Comparison of ENCODE assay signal across 3 cellular contexts in the genomic region with DNA sequence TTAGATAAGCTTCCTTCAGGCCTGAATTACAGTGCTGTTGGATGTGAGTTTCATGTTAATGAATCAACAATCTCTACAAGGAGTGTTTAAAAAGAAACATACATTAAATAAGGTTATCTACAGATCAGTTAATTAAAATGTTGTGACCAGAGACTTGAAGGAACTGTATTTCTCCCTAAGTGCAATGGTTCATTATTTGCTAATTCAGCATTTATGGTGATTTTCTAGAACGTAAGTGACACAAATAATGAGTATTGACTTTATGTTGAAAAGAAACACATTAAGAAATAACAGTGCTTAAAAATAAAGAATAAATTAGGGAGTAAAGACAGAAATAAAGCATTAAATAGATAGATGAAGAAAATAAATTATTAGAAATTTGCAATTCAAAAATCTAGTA.
TF ChIP-seq lines count a peak whose summit lies in the region.

No MANE protein-coding gene starts in this region.

TF ChIP-seq in HepG2, 621 proteins besides CTCF, POLR2A, EP300 and RAD21:
- peak; percentile 91 for TF ChIP-seq MAFF (IDR thresholded peaks at IDR 0.05; ENCODE audit: low read depth, low read length)
- TF ChIP-seq ZNF543 (CRISPR knock-in tag; IDR thresholded peaks at IDR 0.05): no peak
- TF ChIP-seq MAFK (conservative IDR thresholded peaks at IDR 0.05 in 1 of 2, IDR thresholded peaks at IDR 0.05 in 1 of 2; ENCODE audit: low read length in 2 of 2): peak; percentile 88 to 94

TF ChIP-seq in IMR-90, 13 proteins besides CTCF, POLR2A, EP300 and RAD21:
- TF ChIP-seq NFE2L2 (IDR thresholded peaks at IDR 0.05; ENCODE audit: low read depth, low read length): no peak
- TF ChIP-seq CEBPB (IDR thresholded peaks at IDR 0.05; ENCODE audit: low read depth, low read length): no peak
- TF ChIP-seq MAZ (IDR thresholded peaks at IDR 0.05; ENCODE audit: borderline replicate concordance, low read depth, low read length): no peak
- peak; percentile 95 for TF ChIP-seq MAFK (IDR thresholded peaks at IDR 0.05; ENCODE audit: low read depth, low read length)
- TF ChIP-seq SMC3 (IDR thresholded peaks at IDR 0.05; ENCODE audit: low read depth, low read length): no peak
- TF ChIP-seq MXI1 (IDR thresholded peaks at IDR 0.05; ENCODE audit: borderline replicate concordance, low read depth, low read length): no peak
- TF ChIP-seq BHLHE40 (IDR thresholded peaks at IDR 0.05; ENCODE audit: low read depth, low read length): no peak

TF ChIP-seq in H1, 55 proteins besides CTCF, POLR2A, EP300 and RAD21:
- TF ChIP-seq SP1 (IDR thresholded peaks at IDR 0.05; ENCODE audit: low read depth, low read length) (no peak), CBX8 (IDR thresholded peaks at IDR 0.05; ENCODE audit: borderline replicate concordance, low read depth, low read length) (no peak), EGR1 (IDR thresholded peaks at IDR 0.05; ENCODE audit: borderline replicate concordance, low read depth, low read length) (no peak), KDM4A (IDR thresholded peaks at IDR 0.05; ENCODE audit: low read depth, low read length, severe bottlenecking) (no peak), MAFK (IDR thresholded peaks at IDR 0.05; ENCODE audit: low read depth, low read length) (peak; percentile 64; the same call in 1 of the 2 replicates)
